Comparison of ENCODE assay signal across 15 cellular contexts in genomic region chr2:168120310-168120709, GRCh38.
"Had no signal": no experiment of that assay in that cellular context is flagged by ENCODE, and none has a peak within 500 bp of the region (broad histone marks: within the 10 kb centered on the region; RNA-seq: fewer than 3 reads in every experiment).

No MANE protein-coding gene starts in this region.

- ATAC-seq: activated CD4-positive, CD25-positive, alpha-beta regulatory T cell treated with anti-CD3 and anti-CD28 coated beads, Interleukin-2, amount 50 U/mL, for 24 hours; activated naive CD4-positive, alpha-beta T cell treated with anti-CD3 and anti-CD28 coated beads, Interleukin-2, amount 50 U/mL, for 72 hours; natural killer cell treated with Interleukin-12 subunit alpha and Interleukin-12 subunit beta and Interleukin-15 and Interleukin-18, amount 100 ng/mL, for 72 hours had no signal

- DNase-seq: activated effector memory CD4-positive, alpha-beta T cell treated with Interleukin-2 at 50 U/mL for 16 hours; activated T-cell treated with anti-CD3 and anti-CD28 coated beads, Interleukin-2, amount 50 U/mL, for 1 hour; foreskin melanocyte; heart left ventricle; islet precursor cell; left ventricle myocardium inferior; occipital lobe; right cardiac atrium; thyroid gland; uterus had no signal

- H3K4me2 ChIP-seq: smooth muscle cell had no signal

- H3K4me1 ChIP-seq: breast epithelium, thyroid gland, uterus had no signal

- H3K27ac ChIP-seq: breast epithelium, thyroid gland, uterus had no signal

- H3K9me3 ChIP-seq: breast epithelium, heart left ventricle, left ventricle myocardium inferior, thyroid gland, uterus had no signal

- H3K36me3 ChIP-seq: breast epithelium, thyroid gland, uterus had no signal

- H3K27me3 ChIP-seq: breast epithelium, heart left ventricle, thyroid gland, uterus had no signal

- H3K4me3 ChIP-seq: breast epithelium, heart left ventricle, left ventricle myocardium inferior, smooth muscle cell, thyroid gland, uterus had no signal
